In the genomic region with DNA sequence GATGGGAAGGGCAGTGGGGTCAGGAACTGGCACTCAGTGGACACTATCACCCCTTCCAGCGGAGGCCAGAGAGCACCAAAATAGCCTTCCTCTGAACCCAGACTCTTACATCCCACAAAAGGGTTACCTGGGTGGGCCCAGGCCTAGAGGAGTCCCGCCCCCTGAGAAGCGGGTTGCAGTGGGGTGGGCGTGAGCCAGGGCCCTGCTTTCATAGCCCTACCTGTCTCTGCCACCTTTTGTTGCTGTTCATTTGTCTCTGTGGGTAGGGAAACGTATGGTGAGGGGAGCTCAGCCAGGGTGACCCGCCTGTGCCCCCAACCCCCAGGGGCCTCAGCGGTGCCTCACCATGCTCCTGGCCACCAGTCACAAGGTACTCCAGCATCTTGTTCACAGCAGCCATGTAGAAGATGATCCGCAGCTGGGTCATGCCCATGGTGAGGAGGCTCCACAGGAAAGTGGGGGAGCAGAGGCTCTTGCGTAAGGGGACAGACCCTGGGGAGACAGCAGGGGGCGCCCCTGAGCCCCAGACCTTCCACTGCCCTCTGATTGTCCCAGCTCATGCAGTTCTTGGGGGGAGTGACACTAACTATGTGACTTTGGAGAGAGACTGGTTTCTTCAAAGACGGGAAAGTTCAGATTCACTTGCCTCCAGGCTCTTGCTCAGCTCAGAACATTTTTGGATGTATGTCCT, we compare ENCODE assay signal across 8 cellular contexts. TPM values are rescaled to one million over a fixed set of nuclear protein-coding genes. Genes with fewer than 3 reads are reported as not detected.
DNase-seq lines count a peak whose midpoint lies in the region; ATAC-seq and TF ChIP-seq lines count a peak whose summit lies in the region.

No MANE protein-coding gene starts in this region.

- H4K20me1 ChIP-seq in osteoblast (ENCODE audit: insufficient read depth, low read length): no peaks in the 10 kb centered on the region

- H3K4me2 ChIP-seq in osteoblast (ENCODE audit: insufficient read depth, low read length): no peak overlapping the region

- no peak overlapping the region for H3K4me3 ChIP-seq in osteoblast (ENCODE audit: insufficient read depth, low read length)

- H3K4me3 Mint-ChIP-seq in WTC11: no peak overlapping the region
- no peak overlapping the region for H3K4me3 Mint-ChIP-seq in effector memory CD8-positive, alpha-beta T cell

- DNase-seq in COLO668 (lab: John Stamatoyannopoulos, UW; ENCODE audit: unreplicated experiment) (peak; percentile 43), WTC11 (ENCODE audit: low spot score) (peak; percentile 78), osteoblast (ENCODE audit: insufficient read length, low spot score, missing footprints) (peak; percentile 61), DMS79 (lab: John Stamatoyannopoulos, UW) (no peak), NCI-H524 treated with DMSO at 0.1 percent for 48 hours (lab: John Stamatoyannopoulos, UW) (no peak)
- DNase-seq in effector memory CD8-positive, alpha-beta T cell: peak; percentile 29 to 43 (median 37)

- CTCF ChIA-PET in WTC11 (lab: Charles Lee): interaction anchor here (0.5 to 8.5 kb wide), 34 partner anchors 9 to 288 kb away, joined by 3 to 260 read pairs (median 6); a partner anchor contains a TSS

- no peaks in the 10 kb centered on the region for H3K9me3 Mint-ChIP-seq in WTC11
- no peaks in the 10 kb centered on the region for H3K9me3 Mint-ChIP-seq in effector memory CD8-positive, alpha-beta T cell

- H3K9me3 ChIP-seq in osteoblast (ENCODE audit: low read depth, low read length): no peaks in the 10 kb centered on the region

- no peaks in the 10 kb centered on the region for H3K36me3 ChIP-seq in osteoblast (ENCODE audit: insufficient read depth, low read length)

- no peaks in the 10 kb centered on the region for H3K79me2 ChIP-seq in osteoblast (ENCODE audit: insufficient read depth, low read length)

- peaks cover 29% of the 10 kb centered on the region for H3K36me3 Mint-ChIP-seq in WTC11
- peaks cover 14% of the 10 kb centered on the region for H3K36me3 Mint-ChIP-seq in effector memory CD8-positive, alpha-beta T cell (ENCODE audit: insufficient read depth)

- H3K27me3 Mint-ChIP-seq in WTC11 (ENCODE audit: low read depth): no peaks in the 10 kb centered on the region
- peaks cover 0 to 15% of the 10 kb centered on the region in 2 donors for H3K27me3 Mint-ChIP-seq in effector memory CD8-positive, alpha-beta T cell

- TF ChIP-seq CTCF in WTC11 (IDR thresholded peaks at IDR 0.05) (peak; percentile 89), osteoblast (IDR thresholded peaks at IDR 0.05; ENCODE audit: extremely low read depth, low read depth, low read length) (peak; percentile 54)

- no peaks in the 10 kb centered on the region for H3K27me3 ChIP-seq in osteoblast (ENCODE audit: insufficient read depth, low read length)

- ATAC-seq in HG02885 (IDR thresholded peaks at IDR 0.05; ENCODE audit: poor library complexity, unreplicated experiment) (peak; percentile 62), WTC11 (peak; percentile 72), GM18868 (IDR thresholded peaks at IDR 0.05; ENCODE audit: unreplicated experiment) (no peak)
- ATAC-seq in effector memory CD8-positive, alpha-beta T cell (replicated peaks): peak; percentile 60

- POLR2A ChIA-PET in WTC11 (lab: Charles Lee): interaction anchor here (1.0 to 1.4 kb wide), 4 partner anchors 9 to 153 kb away, joined by 3 to 8 read pairs (median 4); no protein-coding TSS in a partner anchor

- H3K4me1 Mint-ChIP-seq in WTC11: peaks cover 12% of the 10 kb centered on the region
- H3K4me1 Mint-ChIP-seq in effector memory CD8-positive, alpha-beta T cell (ENCODE audit: low read depth in 2 of 2): peaks cover 0 to 4% of the 10 kb centered on the region in 2 donors

- no peak overlapping the region for H3K27ac ChIP-seq in osteoblast (ENCODE audit: low read depth, low read length)

- H3K27ac Mint-ChIP-seq in WTC11: peak overlapping the region; percentile 53; the same call in 1 of the 2 replicates
- no peak overlapping the region for H3K27ac Mint-ChIP-seq in effector memory CD8-positive, alpha-beta T cell

- H2AFZ ChIP-seq in osteoblast (ENCODE audit: low read length): no peak overlapping the region

- H3K4me1 ChIP-seq in osteoblast (ENCODE audit: insufficient read depth, low read length): no peaks in the 10 kb centered on the region

TF ChIP-seq in WTC11, 78 proteins besides CTCF, POLR2A, EP300 and RAD21:
- TF ChIP-seq KAT7 (CRISPR knock-in tag; IDR thresholded peaks at IDR 0.05; ENCODE audit: borderline replicate concordance) (no peak), GABPB1 (CRISPR knock-in tag; IDR thresholded peaks at IDR 0.05) (0 out of 2 replicates have a peak, but pooled peaks have one; percentile 24)

RNA-seq across cellular contexts. Expression of a gene that starts 24.0 kb away (rescaled TPM):
- total RNA-seq in WTC11 (2021) (20.5 to 27.1 TPM (median 21.5 TPM) in 3 replicates), osteoblast (18.5 and 28.0 TPM in 2 replicates)

RNA-seq across cellular contexts. Expression of a gene that starts 31.2 kb away (rescaled TPM):
- total RNA-seq in WTC11 (2021) (13.8 to 15.5 TPM (median 14.3 TPM) in 3 replicates), osteoblast (0.29 and 0.36 TPM in 2 replicates)

RNA-seq across cellular contexts. Expression of a gene that starts 39.0 kb away (rescaled TPM):
- total RNA-seq in WTC11 (2021): 63.5 to 92.8 TPM (median 68.4 TPM) in 3 replicates
- total RNA-seq in osteoblast: 22.1 and 25.7 TPM in 2 replicates

RNA-seq across cellular contexts. Expression of a gene that starts 45.9 kb away (rescaled TPM):
- 0.26 to 0.39 TPM (median 0.34 TPM) in 3 replicates for total RNA-seq in WTC11 (2021)
- total RNA-seq in osteoblast: not detected in 2 replicates

Comparison
In these comparisons a context has a peak if more than half of its experiments do, and no peak if none do; other contexts are left out.
1. DNase-seq: peak in COLO668 (single experiment), WTC11 (single experiment), effector memory CD8-positive, alpha-beta T cell (3 of 3) and osteoblast (single experiment); none in DMS79 (single experiment) and NCI-H524 treated with DMSO at 0.1 percent for 48 hours (single experiment).
2. RNA of a gene that starts 31.2 kb away (total RNA-seq): 13.8 to 15.5 TPM in WTC11; 0.29 to 0.36 TPM in osteoblast; every median in the first group is over 10 times any median in the second.